1 cellular context compared by ENCODE assay signal in the genomic region with DNA sequence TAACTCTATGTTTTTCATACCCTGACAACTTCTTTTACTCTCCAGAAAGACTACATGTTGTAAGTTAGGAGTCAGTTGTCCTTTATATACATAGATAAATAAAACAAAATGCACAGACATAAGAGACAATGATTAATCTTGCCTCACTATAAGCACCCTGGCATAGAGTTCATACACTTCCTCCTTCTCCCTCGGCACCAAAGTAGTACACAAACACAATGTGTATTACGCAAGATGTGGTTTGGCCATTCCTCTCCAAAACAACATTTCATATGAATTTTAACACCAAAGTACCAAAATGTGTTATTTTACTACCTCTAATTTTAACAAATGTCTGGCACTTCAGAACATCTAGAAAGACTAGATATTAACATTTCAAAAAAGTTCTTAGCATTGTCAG.
TF ChIP-seq lines count a peak whose summit lies in the region.

No MANE protein-coding gene starts in this region.

TF ChIP-seq in GM23338, 12 proteins besides CTCF, POLR2A, EP300 and RAD21 (continued from another document):
- TF ChIP-seq, protein P1, sequence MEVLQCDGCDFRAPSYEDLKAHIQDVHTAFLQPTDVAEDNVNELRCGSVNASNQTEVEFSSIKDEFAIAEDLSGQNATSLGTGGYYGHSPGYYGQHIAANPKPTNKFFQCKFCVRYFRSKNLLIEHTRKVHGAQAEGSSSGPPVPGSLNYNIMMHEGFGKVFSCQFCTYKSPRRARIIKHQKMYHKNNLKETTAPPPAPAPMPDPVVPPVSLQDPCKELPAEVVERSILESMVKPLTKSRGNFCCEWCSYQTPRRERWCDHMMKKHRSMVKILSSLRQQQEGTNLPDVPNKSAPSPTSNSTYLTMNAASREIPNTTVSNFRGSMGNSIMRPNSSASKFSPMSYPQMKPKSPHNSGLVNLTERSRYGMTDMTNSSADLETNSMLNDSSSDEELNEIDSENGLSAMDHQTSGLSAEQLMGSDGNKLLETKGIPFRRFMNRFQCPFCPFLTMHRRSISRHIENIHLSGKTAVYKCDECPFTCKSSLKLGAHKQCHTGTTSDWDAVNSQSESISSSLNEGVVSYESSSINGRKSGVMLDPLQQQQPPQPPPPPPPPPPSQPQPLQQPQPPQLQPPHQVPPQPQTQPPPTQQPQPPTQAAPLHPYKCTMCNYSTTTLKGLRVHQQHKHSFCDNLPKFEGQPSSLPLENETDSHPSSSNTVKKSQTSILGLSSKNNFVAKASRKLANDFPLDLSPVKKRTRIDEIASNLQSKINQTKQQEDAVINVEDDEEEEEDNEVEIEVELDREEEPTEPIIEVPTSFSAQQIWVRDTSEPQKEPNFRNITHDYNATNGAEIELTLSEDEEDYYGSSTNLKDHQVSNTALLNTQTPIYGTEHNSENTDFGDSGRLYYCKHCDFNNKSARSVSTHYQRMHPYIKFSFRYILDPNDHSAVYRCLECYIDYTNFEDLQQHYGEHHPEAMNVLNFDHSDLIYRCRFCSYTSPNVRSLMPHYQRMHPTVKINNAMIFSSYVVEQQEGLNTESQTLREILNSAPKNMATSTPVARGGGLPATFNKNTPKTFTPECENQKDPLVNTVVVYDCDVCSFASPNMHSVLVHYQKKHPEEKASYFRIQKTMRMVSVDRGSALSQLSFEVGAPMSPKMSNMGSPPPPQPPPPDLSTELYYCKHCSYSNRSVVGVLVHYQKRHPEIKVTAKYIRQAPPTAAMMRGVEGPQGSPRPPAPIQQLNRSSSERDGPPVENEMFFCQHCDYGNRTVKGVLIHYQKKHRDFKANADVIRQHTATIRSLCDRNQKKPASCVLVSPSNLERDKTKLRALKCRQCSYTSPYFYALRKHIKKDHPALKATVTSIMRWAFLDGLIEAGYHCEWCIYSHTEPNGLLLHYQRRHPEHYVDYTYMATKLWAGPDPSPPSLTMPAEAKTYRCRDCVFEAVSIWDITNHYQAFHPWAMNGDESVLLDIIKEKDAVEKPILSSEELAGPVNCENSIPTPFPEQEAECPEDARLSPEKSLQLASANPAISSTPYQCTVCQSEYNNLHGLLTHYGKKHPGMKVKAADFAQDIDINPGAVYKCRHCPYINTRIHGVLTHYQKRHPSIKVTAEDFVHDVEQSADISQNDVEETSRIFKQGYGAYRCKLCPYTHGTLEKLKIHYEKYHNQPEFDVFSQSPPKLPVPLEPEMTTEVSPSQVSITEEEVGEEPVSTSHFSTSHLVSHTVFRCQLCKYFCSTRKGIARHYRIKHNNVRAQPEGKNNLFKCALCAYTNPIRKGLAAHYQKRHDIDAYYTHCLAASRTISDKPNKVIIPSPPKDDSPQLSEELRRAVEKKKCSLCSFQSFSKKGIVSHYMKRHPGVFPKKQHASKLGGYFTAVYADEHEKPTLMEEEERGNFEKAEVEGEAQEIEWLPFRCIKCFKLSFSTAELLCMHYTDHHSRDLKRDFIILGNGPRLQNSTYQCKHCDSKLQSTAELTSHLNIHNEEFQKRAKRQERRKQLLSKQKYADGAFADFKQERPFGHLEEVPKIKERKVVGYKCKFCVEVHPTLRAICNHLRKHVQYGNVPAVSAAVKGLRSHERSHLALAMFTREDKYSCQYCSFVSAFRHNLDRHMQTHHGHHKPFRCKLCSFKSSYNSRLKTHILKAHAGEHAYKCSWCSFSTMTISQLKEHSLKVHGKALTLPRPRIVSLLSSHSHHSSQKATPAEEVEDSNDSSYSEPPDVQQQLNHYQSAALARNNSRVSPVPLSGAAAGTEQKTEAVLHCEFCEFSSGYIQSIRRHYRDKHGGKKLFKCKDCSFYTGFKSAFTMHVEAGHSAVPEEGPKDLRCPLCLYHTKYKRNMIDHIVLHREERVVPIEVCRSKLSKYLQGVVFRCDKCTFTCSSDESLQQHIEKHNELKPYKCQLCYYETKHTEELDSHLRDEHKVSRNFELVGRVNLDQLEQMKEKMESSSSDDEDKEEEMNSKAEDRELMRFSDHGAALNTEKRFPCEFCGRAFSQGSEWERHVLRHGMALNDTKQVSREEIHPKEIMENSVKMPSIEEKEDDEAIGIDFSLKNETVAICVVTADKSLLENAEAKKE (CRISPR knock-in tag; IDR thresholded peaks at IDR 0.05), result no peak
- no peak for TF ChIP-seq CREB1 (CRISPR knock-in tag; IDR thresholded peaks at IDR 0.05; ENCODE audit: low read depth)
